In the genomic region with DNA sequence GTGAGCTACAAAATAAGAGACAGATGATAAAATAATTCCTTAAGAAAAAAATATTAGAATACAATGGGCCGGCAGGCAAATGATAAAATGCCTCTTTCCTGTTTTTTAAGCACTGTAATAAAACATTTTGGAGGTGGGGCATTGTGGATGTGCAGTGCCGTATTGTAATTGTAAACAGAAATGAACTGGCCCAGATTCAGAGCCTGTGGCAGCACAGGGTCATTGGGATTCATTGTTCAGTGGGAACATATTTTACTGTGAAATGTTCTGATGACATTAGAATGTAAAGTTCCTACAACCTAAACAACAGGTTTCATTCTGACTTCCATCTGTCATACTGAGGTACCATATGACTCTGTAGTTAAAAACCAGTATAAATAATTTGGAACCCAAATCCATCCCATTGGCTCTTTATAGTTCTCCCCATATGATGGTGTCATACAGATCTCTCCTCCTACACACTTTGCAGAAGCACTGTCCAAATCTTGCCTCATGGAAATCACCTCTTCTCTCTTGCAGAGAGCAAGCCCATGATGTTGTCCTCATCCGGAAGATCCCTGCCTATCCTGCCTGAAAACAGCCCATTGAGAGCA, we compare ENCODE assay signal across 18 cellular contexts.
"Had no signal": no experiment of that assay in that cellular context is flagged by ENCODE, and none has a peak within 500 bp of the region (broad histone marks: within the 10 kb centered on the region; RNA-seq: fewer than 3 reads in every experiment).

No MANE protein-coding gene starts in this region.

- H3K36me3 Mint-ChIP-seq: naive B cell had no signal

- H3K9me3 ChIP-seq: gastrocnemius medialis, neutrophil, right atrium auricular region, testis, tibial nerve, upper lobe of right lung, vagina had no signal

- H3K36me3 ChIP-seq: gastrocnemius medialis, heart right ventricle, neutrophil, right atrium auricular region, tibial nerve, upper lobe of right lung, vagina had no signal

- H3K27ac Mint-ChIP-seq: naive B cell; stimulated activated naive CD8-positive, alpha-beta T cell treated with anti-CD3 and anti-CD28 coated beads, Interleukin-15, Interleukin-2, amounts not matched to agents 100 ng/mL and 50 ng/mL, for 24 hours had no signal

- ATAC-seq: esophagus mucosa, gastrocnemius medialis, heart right ventricle, upper lobe of right lung had no signal

- H3K4me3 ChIP-seq: gastrocnemius medialis, heart right ventricle, right atrium auricular region, testis, tibial nerve, upper lobe of right lung, vagina had no signal

- H3K4me1 ChIP-seq: gastrocnemius medialis, heart right ventricle, right atrium auricular region, testis, upper lobe of right lung, vagina had no signal

- H3K27ac ChIP-seq: gastrocnemius medialis, heart right ventricle, neutrophil, right atrium auricular region, testis, tibial nerve, upper lobe of right lung, vagina had no signal

- H3K4me1 Mint-ChIP-seq: naive B cell had no signal

- H3K4me3 Mint-ChIP-seq: naive B cell; stimulated activated naive CD8-positive, alpha-beta T cell treated with anti-CD3 and anti-CD28 coated beads, Interleukin-15, Interleukin-2, amounts not matched to agents 100 ng/mL and 50 ng/mL, for 24 hours had no signal

- DNase-seq: effector memory CD4-positive, alpha-beta T cell; gastrocnemius medialis; heart right ventricle; hypothalamus; kidney glomerular epithelial cell; mesendoderm; naive B cell; posterior cingulate gyrus; small intestine; stimulated activated CD4-positive, alpha-beta T cell treated with anti-CD3 and anti-CD28 coated beads, Interleukin-2, amount 100 ng/mL, for 48 hours; testis; upper lobe of right lung had no signal

- H3K9me3 Mint-ChIP-seq: stimulated activated naive CD8-positive, alpha-beta T cell treated with anti-CD3 and anti-CD28 coated beads, Interleukin-15, Interleukin-2, amounts not matched to agents 100 ng/mL and 50 ng/mL, for 24 hours had no signal

- H3K27me3 ChIP-seq: right atrium auricular region, testis, tibial nerve, upper lobe of right lung, vagina had no signal
